8 cellular contexts compared by ENCODE assay signal in genomic region chr19:35509018-35509652, GRCh38. TPM values are rescaled to one million over a fixed set of nuclear protein-coding genes. Genes with fewer than 3 reads are reported as not detected.
A peak's percentile ranks its signal among the peaks of the same experiment; 100 is the strongest.
DNase-seq lines count a peak whose midpoint lies in the region; ATAC-seq lines count a peak whose summit lies in the region.

No MANE protein-coding gene starts in this region.

- H3K4me1 Mint-ChIP-seq in activated T-cell treated with anti-CD3 and anti-CD28 coated beads, Interleukin-2, amount 50 U/mL, for 72 hours (ENCODE audit: low read depth): peaks cover 14% of the 10 kb centered on the region
- H3K4me1 Mint-ChIP-seq in immature natural killer cell: peaks cover 22 to 28% of the 10 kb centered on the region in 2 donors
- H3K4me1 Mint-ChIP-seq in stimulated activated naive B cell treated with anti-CD40 and anti-IgM and Interleukin-4, amounts not matched to agents 10 μg/mL and 1 μg/mL and 100 μg/mL, for 72 hours: peaks cover 11 to 19% of the 10 kb centered on the region in 2 donors

- H3K27me3 Mint-ChIP-seq in activated T-cell treated with anti-CD3 and anti-CD28 coated beads, Interleukin-2, amount 50 U/mL, for 72 hours (ENCODE audit: low read depth): peaks cover 61% of the 10 kb centered on the region
- H3K27me3 Mint-ChIP-seq in immature natural killer cell (ENCODE audit: low read depth in 3 of 3): peaks cover 1 to 8% (median 4%) of the 10 kb centered on the region in 3 donors
- H3K27me3 Mint-ChIP-seq in stimulated activated naive B cell treated with anti-CD40 and anti-IgM and Interleukin-4, amounts not matched to agents 10 μg/mL and 1 μg/mL and 100 μg/mL, for 72 hours: peaks cover 75 to 89% of the 10 kb centered on the region in 2 donors

- no peaks in the 10 kb centered on the region for H3K36me3 Mint-ChIP-seq in activated T-cell treated with anti-CD3 and anti-CD28 coated beads, Interleukin-2, amount 50 U/mL, for 72 hours (ENCODE audit: insufficient read depth in 2 of 2)
- peaks cover 0 to 6% (median 0%) of the 10 kb centered on the region in 3 donors for H3K36me3 Mint-ChIP-seq in immature natural killer cell
- no peaks in the 10 kb centered on the region for H3K36me3 Mint-ChIP-seq in stimulated activated naive B cell treated with anti-CD40 and anti-IgM and Interleukin-4, amounts not matched to agents 10 μg/mL and 1 μg/mL and 100 μg/mL, for 72 hours

- no peaks in the 10 kb centered on the region for H3K9me3 Mint-ChIP-seq in activated T-cell treated with anti-CD3 and anti-CD28 coated beads, Interleukin-2, amount 50 U/mL, for 72 hours
- no peaks in the 10 kb centered on the region for H3K9me3 Mint-ChIP-seq in immature natural killer cell
- no peaks in the 10 kb centered on the region for H3K9me3 Mint-ChIP-seq in stimulated activated naive B cell treated with anti-CD40 and anti-IgM and Interleukin-4, amounts not matched to agents 10 μg/mL and 1 μg/mL and 100 μg/mL, for 72 hours

- H3K27ac Mint-ChIP-seq in activated T-cell treated with anti-CD3 and anti-CD28 coated beads, Interleukin-2, amount 50 U/mL, for 72 hours: no peak overlapping the region
- H3K27ac Mint-ChIP-seq in immature natural killer cell: peak overlapping the region; percentile 6 to 85 (median 66)
- H3K27ac Mint-ChIP-seq in stimulated activated naive B cell treated with anti-CD40 and anti-IgM and Interleukin-4, amounts not matched to agents 10 μg/mL and 1 μg/mL and 100 μg/mL, for 72 hours: no peak overlapping the region

- H3K4me3 Mint-ChIP-seq in activated T-cell treated with anti-CD3 and anti-CD28 coated beads, Interleukin-2, amount 50 U/mL, for 72 hours: peak overlapping the region; percentile 80 to 82
- peak overlapping the region; percentile 69 to 87 (median 84) for H3K4me3 Mint-ChIP-seq in immature natural killer cell
- H3K4me3 Mint-ChIP-seq in stimulated activated naive B cell treated with anti-CD40 and anti-IgM and Interleukin-4, amounts not matched to agents 10 μg/mL and 1 μg/mL and 100 μg/mL, for 72 hours: peak overlapping the region in 1 of 2 donors; percentile 12

- peak; percentile 46 for ATAC-seq in left ventricle myocardium superior
- peak; percentile 69 to 78 for ATAC-seq in activated T-cell treated with anti-CD3 and anti-CD28 coated beads, Interleukin-2, amount 50 U/mL, for 72 hours (replicated peaks in 1 of 2)
- ATAC-seq in stimulated activated naive B cell treated with anti-CD40 and anti-IgM and Interleukin-4, amounts not matched to agents 10 μg/mL and 1 μg/mL and 100 μg/mL, for 72 hours (replicated peaks): peak; percentile 51 to 64
- ATAC-seq in GM21786 (IDR thresholded peaks at IDR 0.05; ENCODE audit: unreplicated experiment): no peak
- ATAC-seq in GM19455 (IDR thresholded peaks at IDR 0.05; ENCODE audit: unreplicated experiment): no peak

- DNase-seq in left ventricle myocardium superior: no peak
- DNase-seq in cardiac septum (ENCODE audit: low spot score): no peak
- peak; percentile 48 to 55 for DNase-seq in activated T-cell treated with anti-CD3 and anti-CD28 coated beads, Interleukin-2, amount 50 U/mL, for 72 hours
- DNase-seq in immature natural killer cell: peak; percentile 59 to 66 (median 59)
- no peak for DNase-seq in stimulated activated naive B cell treated with anti-CD40 and anti-IgM and Interleukin-4, amounts not matched to agents 10 μg/mL and 1 μg/mL and 100 μg/mL, for 72 hours
- DNase-seq in NCI-H146 treated with DMSO at 0.1 percent for 48 hours (lab: John Stamatoyannopoulos, UW; ENCODE audit: unreplicated experiment): no peak

- intact Hi-C loops in left ventricle myocardium superior (cut with micrococcal nuclease) (no loop called here), cardiac septum (cut with DNase I) (no loop called here)

RNA-seq across cellular contexts. Expression of gene DMKN, which starts 4.3 kb away (rescaled TPM):
- total RNA-seq in left ventricle myocardium superior (16.1 TPM), cardiac septum (4.2 TPM)
- 1 to 10 TPM; 3.7 to 7.5 TPM for total RNA-seq in activated T-cell treated with anti-CD3 and anti-CD28 coated beads, Interleukin-2, amount 50 U/mL, for 72 hours
- 10 to 100 TPM in 2 of 3 donors, 1 to 10 TPM in 1; 5.0 to 24.5 (median 20.3) TPM for polyA plus RNA-seq in immature natural killer cell

RNA-seq across cellular contexts. Expression of gene KRTDAP, which starts 18.9 kb away (rescaled TPM):
- total RNA-seq in left ventricle myocardium superior (not detected), cardiac septum (not detected)
- not detected for total RNA-seq in activated T-cell treated with anti-CD3 and anti-CD28 coated beads, Interleukin-2, amount 50 U/mL, for 72 hours
- not detected for polyA plus RNA-seq in immature natural killer cell

RNA-seq across cellular contexts. Expression of gene SBSN, which starts 19.0 kb away (rescaled TPM):
- not detected for total RNA-seq in left ventricle myocardium superior
- total RNA-seq in cardiac septum: not detected
- total RNA-seq in activated T-cell treated with anti-CD3 and anti-CD28 coated beads, Interleukin-2, amount 50 U/mL, for 72 hours: under 1 TPM in 1 of 2 donors, not detected in 1; 0.21 TPM
- polyA plus RNA-seq in immature natural killer cell: not detected

RNA-seq across cellular contexts. Expression of gene GAPDHS, which starts 24.1 kb away (rescaled TPM):
- total RNA-seq in left ventricle myocardium superior (not detected), cardiac septum (not detected)
- total RNA-seq in activated T-cell treated with anti-CD3 and anti-CD28 coated beads, Interleukin-2, amount 50 U/mL, for 72 hours: not detected
- not detected for polyA plus RNA-seq in immature natural killer cell

RNA-seq across cellular contexts. Expression of gene TMEM147, which starts 36.3 kb away (rescaled TPM):
- total RNA-seq in left ventricle myocardium superior (84.4 TPM), cardiac septum (64.4 TPM)
- 10 to 100 TPM; 79.0 to 87.8 TPM for total RNA-seq in activated T-cell treated with anti-CD3 and anti-CD28 coated beads, Interleukin-2, amount 50 U/mL, for 72 hours
- 100 to 1,000 TPM; 117 to 184 (median 151) TPM for polyA plus RNA-seq in immature natural killer cell

Comparison
In these comparisons a context has a peak if more than half of its experiments do, and no peak if none do; other contexts are left out.
1. ATAC-seq: peak in left ventricle myocardium superior (single experiment), activated T-cell treated with anti-CD3 and anti-CD28 coated beads, Interleukin-2, amount 50 U/mL, for 72 hours (2 of 2) and stimulated activated naive B cell treated with anti-CD40 and anti-IgM and Interleukin-4, amounts not matched to agents 10 μg/mL and 1 μg/mL and 100 μg/mL, for 72 hours (2 of 2); none in GM21786 (single experiment) and GM19455 (single experiment).
2. DNase-seq: peak in activated T-cell treated with anti-CD3 and anti-CD28 coated beads, Interleukin-2, amount 50 U/mL, for 72 hours (2 of 2) and immature natural killer cell (3 of 3); none in left ventricle myocardium superior (single experiment), cardiac septum (single experiment), stimulated activated naive B cell treated with anti-CD40 and anti-IgM and Interleukin-4, amounts not matched to agents 10 μg/mL and 1 μg/mL and 100 μg/mL, for 72 hours (single experiment) and NCI-H146 treated with DMSO at 0.1 percent for 48 hours (single experiment).
3. H3K27ac Mint-ChIP-seq: peak in immature natural killer cell (6 of 6); none in activated T-cell treated with anti-CD3 and anti-CD28 coated beads, Interleukin-2, amount 50 U/mL, for 72 hours (single experiment) and stimulated activated naive B cell treated with anti-CD40 and anti-IgM and Interleukin-4, amounts not matched to agents 10 μg/mL and 1 μg/mL and 100 μg/mL, for 72 hours (single experiment).